Comparison of ENCODE assay signal across 8 cellular contexts in the genomic region with DNA sequence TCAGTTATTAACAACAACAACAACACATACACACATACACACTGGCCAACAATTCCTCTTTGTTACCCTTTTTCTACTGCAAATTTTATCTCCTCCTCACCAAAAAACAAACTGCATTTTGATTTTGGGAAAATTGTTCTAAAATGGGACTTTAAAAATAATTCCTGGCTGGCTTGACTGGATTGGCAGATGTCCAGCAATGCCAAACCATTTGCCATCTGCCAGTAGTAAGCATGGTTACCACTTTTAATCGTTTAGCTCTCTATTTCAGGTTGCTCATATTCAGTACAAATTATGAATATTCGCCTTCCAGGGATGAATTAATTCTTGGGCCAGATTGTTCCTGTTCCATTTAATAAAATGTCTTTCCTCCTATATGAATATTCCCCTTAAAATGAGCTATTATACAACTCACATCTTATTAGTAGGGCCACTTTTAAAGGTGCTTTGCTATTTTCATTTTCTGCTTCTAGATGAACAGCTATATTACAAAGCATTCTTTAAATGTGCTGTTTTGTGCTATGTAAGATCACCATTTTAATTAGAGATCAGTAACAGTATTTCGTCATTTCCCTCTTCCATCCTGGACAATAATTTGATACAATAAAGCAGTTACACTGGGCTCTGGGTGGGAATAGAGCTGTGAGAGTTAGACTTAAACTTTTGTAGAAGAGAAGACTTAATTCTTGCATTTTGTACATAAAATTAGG. TPM values are rescaled to one million over a fixed set of nuclear protein-coding genes. Genes with fewer than 3 reads are reported as not detected.
DNase-seq lines count a peak whose midpoint lies in the region; ATAC-seq lines count a peak whose summit lies in the region.

No MANE protein-coding gene starts in this region.

- H3K4me3 ChIP-seq in right cardiac atrium (ENCODE audit: low read length) (peak overlapping the region; percentile 40), subcutaneous abdominal adipose tissue (ENCODE audit: low read depth in 1 of 5, low read length in 5 of 5) (peak overlapping the region; percentile 49 to 66 (median 55))

- H3K9me3 Mint-ChIP-seq in T-helper 1 cell treated with Interleukin-12 subunit alpha and Interleukin-12 subunit beta and Interleukin-4 antibody, amounts not matched to agents 30 μg/mL and 1 μg/mL, for 36 hours, result no peaks in the 10 kb centered on the region
- H3K9me3 Mint-ChIP-seq in activated CD8-positive, alpha-beta T cell treated with anti-CD3 and anti-CD28 coated beads, Interleukin-2, amount 10 ng/mL, durations not matched to agents 7 days and 5 days (ENCODE audit: insufficient read depth), result no peaks in the 10 kb centered on the region

- H3K4me3 Mint-ChIP-seq in T-helper 1 cell treated with Interleukin-12 subunit alpha and Interleukin-12 subunit beta and Interleukin-4 antibody, amounts not matched to agents 30 μg/mL and 1 μg/mL, for 36 hours, result peak overlapping the region; percentile 77
- H3K4me3 Mint-ChIP-seq in activated CD8-positive, alpha-beta T cell treated with anti-CD3 and anti-CD28 coated beads, Interleukin-2, amount 10 ng/mL, durations not matched to agents 7 days and 5 days, result peak overlapping the region; percentile 2

- CTCF ChIA-PET in activated CD8-positive, alpha-beta T cell treated with anti-CD3 and anti-CD28 coated beads, Interleukin-2, amount 10 ng/mL, durations not matched to agents 7 days and 5 days (lab: Charles Lee), result interaction anchor here (0.6 to 4.2 kb wide), 7 partner anchors 10 to 278 kb away, joined by 3 to 20 read pairs (median 4); no protein-coding TSS in a partner anchor

- WGBS in right cardiac atrium, result 35% methylated on average over 3 of the region's 3 CpGs

- no peaks in the 10 kb centered on the region for H3K36me3 ChIP-seq in subcutaneous abdominal adipose tissue (ENCODE audit: control insufficient read depth in 5 of 5, insufficient read depth in 5 of 5, low read length in 5 of 5)

- H3K36me3 Mint-ChIP-seq in T-helper 1 cell treated with Interleukin-12 subunit alpha and Interleukin-12 subunit beta and Interleukin-4 antibody, amounts not matched to agents 30 μg/mL and 1 μg/mL, for 36 hours (ENCODE audit: low read depth), result no peaks in the 10 kb centered on the region
- no peaks in the 10 kb centered on the region for H3K36me3 Mint-ChIP-seq in activated CD8-positive, alpha-beta T cell treated with anti-CD3 and anti-CD28 coated beads, Interleukin-2, amount 10 ng/mL, durations not matched to agents 7 days and 5 days (ENCODE audit: low read depth)

- peak overlapping the region; percentile 82 for H3K27ac Mint-ChIP-seq in T-helper 1 cell treated with Interleukin-12 subunit alpha and Interleukin-12 subunit beta and Interleukin-4 antibody, amounts not matched to agents 30 μg/mL and 1 μg/mL, for 36 hours
- peak overlapping the region; percentile 7 for H3K27ac Mint-ChIP-seq in activated CD8-positive, alpha-beta T cell treated with anti-CD3 and anti-CD28 coated beads, Interleukin-2, amount 10 ng/mL, durations not matched to agents 7 days and 5 days

- H3K27me3 ChIP-seq in right cardiac atrium (ENCODE audit: control insufficient read depth, insufficient read depth) (no peaks in the 10 kb centered on the region), subcutaneous abdominal adipose tissue (ENCODE audit: control insufficient read depth in 5 of 5, insufficient read depth in 4 of 5, low read length in 5 of 5) (no peaks in the 10 kb centered on the region)

- H3K4me1 Mint-ChIP-seq in T-helper 1 cell treated with Interleukin-12 subunit alpha and Interleukin-12 subunit beta and Interleukin-4 antibody, amounts not matched to agents 30 μg/mL and 1 μg/mL, for 36 hours (ENCODE audit: low read depth), result peaks cover 20% of the 10 kb centered on the region
- peaks cover 22% of the 10 kb centered on the region for H3K4me1 Mint-ChIP-seq in activated CD8-positive, alpha-beta T cell treated with anti-CD3 and anti-CD28 coated beads, Interleukin-2, amount 10 ng/mL, durations not matched to agents 7 days and 5 days (ENCODE audit: low read depth)

- peaks cover 6% of the 10 kb centered on the region for H3K4me1 ChIP-seq in right cardiac atrium (ENCODE audit: control insufficient read depth, insufficient read depth, low read length)
- H3K4me1 ChIP-seq in subcutaneous abdominal adipose tissue (ENCODE audit: control insufficient read depth in 5 of 5, insufficient read depth in 5 of 5, low read length in 5 of 5), result peaks cover 0 to 22% (median 19%) of the 10 kb centered on the region in 5 donors

- POLR2A ChIA-PET in activated CD8-positive, alpha-beta T cell treated with anti-CD3 and anti-CD28 coated beads, Interleukin-2, amount 10 ng/mL, durations not matched to agents 7 days and 5 days (lab: Charles Lee), result interaction anchor here (0.7 kb wide), 1 partner anchor 533 kb away, joined by 3 read pairs; no protein-coding TSS in a partner anchor

- DNase-seq in T-helper 1 cell, result no peak
- no peak for DNase-seq in activated CD8-positive, alpha-beta T cell treated with anti-CD3 and anti-CD28 coated beads, Interleukin-2, amount 10 ng/mL, durations not matched to agents 7 days and 5 days
- DNase-seq in right cardiac atrium, result no peak
- DNase-seq in NCI-H187 treated with DMSO at 0.1 percent for 48 hours (lab: John Stamatoyannopoulos, UW), result no peak
- no peak for DNase-seq in mesenteric fat pad (ENCODE audit: low spot score)
- DNase-seq in mucosa of gallbladder (ENCODE audit: low spot score), result no peak

- H3K27ac ChIP-seq in right cardiac atrium (ENCODE audit: low read length), result peak overlapping the region; percentile 81
- peak overlapping the region; percentile 4 for H3K27ac ChIP-seq in subcutaneous abdominal adipose tissue (ENCODE audit: low read depth, low read length)

- H3K27me3 Mint-ChIP-seq in T-helper 1 cell treated with Interleukin-12 subunit alpha and Interleukin-12 subunit beta and Interleukin-4 antibody, amounts not matched to agents 30 μg/mL and 1 μg/mL, for 36 hours (ENCODE audit: low read depth), result peaks cover 41% of the 10 kb centered on the region
- H3K27me3 Mint-ChIP-seq in activated CD8-positive, alpha-beta T cell treated with anti-CD3 and anti-CD28 coated beads, Interleukin-2, amount 10 ng/mL, durations not matched to agents 7 days and 5 days (ENCODE audit: low read depth), result peaks cover 7% of the 10 kb centered on the region

- peak overlapping the region; percentile 0 to 60 (median 44) for H3K9ac ChIP-seq in subcutaneous abdominal adipose tissue (ENCODE audit: low read length in 5 of 5)

- intact Hi-C loops in right cardiac atrium (cut with DNase I), result no loop called here

- H3K9me3 ChIP-seq in right cardiac atrium (ENCODE audit: control insufficient read depth, low read length), result no peaks in the 10 kb centered on the region
- H3K9me3 ChIP-seq in subcutaneous abdominal adipose tissue (ENCODE audit: control insufficient read depth in 5 of 5, low read length in 5 of 5), result no peaks in the 10 kb centered on the region

- no peak for ATAC-seq in activated CD8-positive, alpha-beta T cell treated with anti-CD3 and anti-CD28 coated beads, Interleukin-2, amount 10 ng/mL, durations not matched to agents 7 days and 5 days
- ATAC-seq in right cardiac atrium, result no peak

RNA-seq across cellular contexts. Expression of a gene that starts 35.6 kb away (rescaled TPM):
- total RNA-seq in activated CD8-positive, alpha-beta T cell treated with anti-CD3 and anti-CD28 coated beads, Interleukin-2, amount 10 ng/mL, durations not matched to agents 7 days and 5 days, result 10 to 100 TPM; 37.5 to 37.8 TPM
- total RNA-seq in right cardiac atrium, result 10 to 100 TPM; 21.9 to 24.3 (median 22.8) TPM
- 10.1 TPM for polyA plus RNA-seq in right cardiac atrium
- total RNA-seq in mesenteric fat pad, result 26.1 TPM
- total RNA-seq in mucosa of gallbladder, result 26.6 TPM
